In the genomic region with DNA sequence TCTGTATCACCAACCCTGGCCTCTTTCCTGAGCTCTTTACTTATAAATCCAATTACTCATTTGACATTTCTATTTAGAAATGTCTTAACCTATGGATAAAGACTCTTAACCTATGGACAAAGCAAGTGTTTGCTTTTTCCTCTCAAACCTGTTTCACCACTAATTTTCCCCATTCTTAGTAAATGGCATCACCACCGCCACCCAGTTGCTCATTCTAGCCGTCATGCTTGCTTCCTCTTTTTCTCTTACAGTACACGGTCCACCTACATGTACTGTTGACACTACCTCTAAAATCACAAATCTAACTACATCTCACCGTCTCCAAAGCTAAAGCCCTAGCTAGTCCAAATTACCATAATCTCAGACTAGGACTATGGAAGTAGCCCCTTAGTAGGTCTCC, we compare ENCODE assay signal across 23 cellular contexts. TPM values are rescaled to one million over a fixed set of nuclear protein-coding genes. Genes with fewer than 3 reads are reported as not detected.
DNase-seq lines count a peak whose midpoint lies in the region; ATAC-seq and TF ChIP-seq lines count a peak whose summit lies in the region.
"Had no signal": no experiment of that assay in that cellular context is flagged by ENCODE, and none has a peak within 500 bp of the region (broad histone marks: within the 10 kb centered on the region; RNA-seq: fewer than 3 reads in every experiment).

No MANE protein-coding gene starts in this region.

- no peaks in the 10 kb centered on the region for H3K36me3 ChIP-seq in esophagus (ENCODE audit: control insufficient read depth in 2 of 2, insufficient read depth in 2 of 2, low read length in 1 of 2)
- no peaks in the 10 kb centered on the region for H3K36me3 ChIP-seq in right atrium auricular region
- H3K36me3 ChIP-seq: BE2C, heart right ventricle, transverse colon had no signal

- WGBS in esophagus, 2 donors = 44 to 65% methylated on average over 4 of the region's 4 CpGs

- no peaks in the 10 kb centered on the region for H3K4me1 ChIP-seq in esophagus (ENCODE audit: control insufficient read depth in 2 of 2, insufficient read depth in 2 of 2, low read length in 1 of 2)
- H3K4me1 ChIP-seq in right atrium auricular region = no peaks in the 10 kb centered on the region
- H3K4me1 ChIP-seq: BE2C, heart right ventricle, transverse colon had no signal

- H3K4me3 ChIP-seq in esophagus (ENCODE audit: low read depth in 1 of 2, low read length in 2 of 2) (no peak overlapping the region), right atrium auricular region (no peak overlapping the region)
- H3K4me3 ChIP-seq: GM23338, heart right ventricle, skin epidermis, transverse colon had no signal

- H3K27ac ChIP-seq in esophagus (ENCODE audit: low read depth in 2 of 2, low read length in 1 of 2) (peak overlapping the region; percentile 52 to 84), right atrium auricular region (no peak overlapping the region)
- H3K27ac ChIP-seq: heart right ventricle, skin epidermis, transverse colon had no signal

- DNase-seq in DMS53 treated with DMSO at 0.1 percent for 48 hours (lab: John Stamatoyannopoulos, UW; ENCODE audit: unreplicated experiment) (peak; percentile 57), MV-4-11 (lab: John Stamatoyannopoulos, UW) (peak; percentile 22), RKO (ENCODE audit: low spot score) (no peak), right atrium auricular region (ENCODE audit: low spot score) (no peak)
- DNase-seq in stimulated activated CD8-positive, alpha-beta memory T cell treated with anti-CD3 and anti-CD28 coated beads, Interleukin-4, amount 100 ng/mL, for 48 hours = no peak
- DNase-seq in activated CD4-positive, CD25-positive, alpha-beta regulatory T cell treated with anti-CD3 and anti-CD28 coated beads, Interleukin-2, amount 50 U/mL, for 72 hours = no peak
- DNase-seq: ACHN; activated B cell treated with CpG ODN at 0.5 μM for 24 hours; activated CD4-positive, alpha-beta T cell treated with anti-CD3 and anti-CD28 coated beads, Interleukin-2, amount 50 U/mL, for 4 hours; activated naive CD4-positive, alpha-beta T cell treated with Interleukin-2 at 50 U/mL for 16 hours; BE2C; DMS153; heart right ventricle; left cardiac atrium; NCI-H2029 treated with DMSO at 0.1 percent for 48 hours; NCI-H226; SHP77; transverse colon had no signal

- peak; percentile 48 for ATAC-seq in GM21576 (IDR thresholded peaks at IDR 0.05; ENCODE audit: unreplicated experiment)
- ATAC-seq: GM23338, heart right ventricle, left cardiac atrium had no signal

- no peak for TF ChIP-seq CTCF in right atrium auricular region (IDR thresholded peaks at IDR 0.05)

- no peaks in the 10 kb centered on the region for H3K9me3 ChIP-seq in esophagus (ENCODE audit: control insufficient read depth in 2 of 2, insufficient read depth in 1 of 2, low read depth in 1 of 2, low read length in 1 of 2)
- H3K9me3 ChIP-seq in right atrium auricular region = peaks cover 0 to 6% of the 10 kb centered on the region in 2 donors
- H3K9me3 ChIP-seq: BE2C, transverse colon had no signal

- H3K27me3 ChIP-seq in esophagus (ENCODE audit: control insufficient read depth in 1 of 2, insufficient read depth in 2 of 2, low read length in 2 of 2) (no peaks in the 10 kb centered on the region), right atrium auricular region (no peaks in the 10 kb centered on the region)
- H3K27me3 ChIP-seq: BE2C, heart right ventricle, transverse colon had no signal

RNA-seq across cellular contexts. Expression of gene CAPS2, which starts 60.0 kb away (rescaled TPM):
- polyA plus RNA-seq in esophagus = 1 to 10 TPM; 1.6 to 2.1 TPM
- total RNA-seq in right atrium auricular region = 10 to 100 TPM in 1 of 2 donors, 1 to 10 TPM in 1; 7.3 to 11.3 TPM
- total RNA-seq: OCI-LY7 had no signal

Comparison
In these comparisons a context has a peak if more than half of its experiments do, and no peak if none do; other contexts are left out.
1. DNase-seq: peak in DMS53 treated with DMSO at 0.1 percent for 48 hours (single experiment) and MV-4-11 (single experiment); none in RKO (single experiment), stimulated activated CD8-positive, alpha-beta memory T cell treated with anti-CD3 and anti-CD28 coated beads, Interleukin-4, amount 100 ng/mL, for 48 hours (single experiment), right atrium auricular region (single experiment) and activated CD4-positive, CD25-positive, alpha-beta regulatory T cell treated with anti-CD3 and anti-CD28 coated beads, Interleukin-2, amount 50 U/mL, for 72 hours (single experiment).
2. H3K27ac ChIP-seq: peak in esophagus (2 of 2); none in right atrium auricular region (0 of 2).